In the genomic region with DNA sequence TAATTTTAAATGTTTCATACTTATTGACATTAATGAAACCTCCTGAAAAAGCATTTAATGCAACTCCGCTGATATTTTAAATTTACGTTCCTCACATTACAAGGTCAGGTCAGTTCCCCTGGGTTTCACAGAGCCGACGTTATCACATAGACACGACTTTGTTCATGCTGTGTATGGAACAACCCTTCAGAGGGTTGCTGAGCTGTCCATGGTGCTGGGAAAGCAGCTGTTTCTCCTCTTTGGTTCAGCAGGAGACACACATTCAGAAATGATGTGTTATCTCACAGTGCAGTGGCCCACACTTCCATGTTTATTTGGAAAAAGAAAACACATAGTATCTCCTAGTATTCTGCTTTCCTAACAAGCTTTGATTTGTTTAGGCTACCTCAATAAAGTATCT, we compare ENCODE assay signal across 8 cellular contexts. TPM values are rescaled to one million over a fixed set of nuclear protein-coding genes. Genes with fewer than 3 reads are reported as not detected.
DNase-seq lines count a peak whose midpoint lies in the region; ATAC-seq and TF ChIP-seq lines count a peak whose summit lies in the region.

No MANE protein-coding gene starts in this region.

- no peaks in the 10 kb centered on the region for H3K36me3 Mint-ChIP-seq in activated CD4-positive, alpha-beta memory T cell treated with anti-CD3 and anti-CD28 coated beads for 36 hours

- 10 to 12% methylated on average over 5 of the region's 5 CpGs for WGBS in gastroesophageal sphincter (ENCODE audit: low coverage in 1 of 2), 2 donors

- no peaks in the 10 kb centered on the region for H3K27me3 ChIP-seq in gastroesophageal sphincter

- no peaks in the 10 kb centered on the region for H3K9me3 Mint-ChIP-seq in activated CD4-positive, alpha-beta memory T cell treated with anti-CD3 and anti-CD28 coated beads for 36 hours

- TF ChIP-seq EP300 in gastroesophageal sphincter (IDR thresholded peaks at IDR 0.05) = no peak

- intact Hi-C loops in activated CD4-positive, alpha-beta memory T cell treated with anti-CD3 and anti-CD28 coated beads for 36 hours (cut with micrococcal nuclease) = no loop called here

- H3K36me3 ChIP-seq in HEK293 (ENCODE audit: control insufficient read depth in 2 of 2, insufficient read depth in 1 of 2, low read length in 2 of 2) = no peaks in the 10 kb centered on the region
- H3K36me3 ChIP-seq in gastroesophageal sphincter = no peaks in the 10 kb centered on the region

- ATAC-seq in gastroesophageal sphincter = no peak

- no peaks in the 10 kb centered on the region for H3K4me1 Mint-ChIP-seq in activated CD4-positive, alpha-beta memory T cell treated with anti-CD3 and anti-CD28 coated beads for 36 hours (ENCODE audit: low read depth)

- H3K9me3 ChIP-seq in HEK293 (ENCODE audit: control insufficient read depth, insufficient read depth, low read depth, low read length) (no peaks in the 10 kb centered on the region), gastroesophageal sphincter (no peaks in the 10 kb centered on the region)

- CTCF ChIA-PET in HEK293 (lab: Yijun Ruan, JAX) = interaction anchor here (0.5 kb wide), 1 partner anchor 124 kb away, joined by 3 read pairs; no protein-coding TSS in a partner anchor
- CTCF ChIA-PET in activated CD4-positive, alpha-beta memory T cell treated with anti-CD3 and anti-CD28 coated beads for 36 hours (lab: Charles Lee) = no interaction called here

- no peak overlapping the region for H3K27ac Mint-ChIP-seq in activated CD4-positive, alpha-beta memory T cell treated with anti-CD3 and anti-CD28 coated beads for 36 hours

- POLR2A ChIA-PET in HEK293 (lab: Yijun Ruan, JAX) = interaction anchor here (1.0 kb wide), 1 partner anchor 13 kb away, joined by 4 read pairs; no protein-coding TSS in a partner anchor
- POLR2A ChIA-PET in activated CD4-positive, alpha-beta memory T cell treated with anti-CD3 and anti-CD28 coated beads for 36 hours (lab: Charles Lee) = no interaction called here

- H3K4me3 ChIP-seq in HEK293 (ENCODE audit: low read depth, low read length) (no peak overlapping the region), gastroesophageal sphincter (no peak overlapping the region)

- no peak for TF ChIP-seq POLR2A in gastroesophageal sphincter (IDR thresholded peaks at IDR 0.05)

- H3K4me3 Mint-ChIP-seq in activated CD4-positive, alpha-beta memory T cell treated with anti-CD3 and anti-CD28 coated beads for 36 hours = no peak overlapping the region

- in situ Hi-C loops in ACHN (cut with HindIII; ENCODE audit: low pct_ligation_motif_present, low pct_unique_long_range_greater_than_20kb, low sequenced_read_pairs) = no loop called here

- no peaks in the 10 kb centered on the region for H3K27me3 Mint-ChIP-seq in activated CD4-positive, alpha-beta memory T cell treated with anti-CD3 and anti-CD28 coated beads for 36 hours

- TF ChIP-seq CTCF in HEK293 (tag by site-specific recombination; IDR thresholded peaks at IDR 0.05) (no peak), gastroesophageal sphincter (IDR thresholded peaks at IDR 0.05) (no peak)

- DNase-seq in ACHN (peak; percentile 37), iPS DF 19.7 (ENCODE audit: low read depth, low spot score) (peak; percentile 38), NCI-H1436 treated with DMSO at 0.1 percent for 48 hours (lab: John Stamatoyannopoulos, UW) (no peak), SW 1271 (lab: John Stamatoyannopoulos, UW) (no peak)
- peak; percentile 27 for DNase-seq in activated CD4-positive, alpha-beta memory T cell treated with anti-CD3 and anti-CD28 coated beads for 36 hours
- no peak for DNase-seq in activated CD4-positive, CD25-positive, alpha-beta regulatory T cell treated with anti-CD3 and anti-CD28 coated beads, Interleukin-2, amount 50 U/mL, for 72 hours

- H3K27ac ChIP-seq in HEK293 (ENCODE audit: extremely low read depth, low read depth, low read length) (no peak overlapping the region), gastroesophageal sphincter (no peak overlapping the region)

- H3K4me1 ChIP-seq in HEK293 (ENCODE audit: control insufficient read depth, insufficient read depth, low read length) (no peaks in the 10 kb centered on the region), gastroesophageal sphincter (peaks cover 0 to 8% (median 0%) of the 10 kb centered on the region in 3 donors)

TF ChIP-seq in HEK293, 187 proteins besides CTCF, POLR2A, EP300 and RAD21:
- TF ChIP-seq MYNN (tag by site-specific recombination; IDR thresholded peaks at IDR 0.05; ENCODE audit: borderline replicate concordance) (no peak), WT1 (tag by site-specific recombination; IDR thresholded peaks at IDR 0.05) (no peak), ZNF785 (tag by site-specific recombination; IDR thresholded peaks at IDR 0.05) (no peak), ZNF510 (tag by site-specific recombination; IDR thresholded peaks at IDR 0.05; ENCODE audit: insufficient replicate concordance) (no peak)
- TF ChIP-seq, protein P1, sequence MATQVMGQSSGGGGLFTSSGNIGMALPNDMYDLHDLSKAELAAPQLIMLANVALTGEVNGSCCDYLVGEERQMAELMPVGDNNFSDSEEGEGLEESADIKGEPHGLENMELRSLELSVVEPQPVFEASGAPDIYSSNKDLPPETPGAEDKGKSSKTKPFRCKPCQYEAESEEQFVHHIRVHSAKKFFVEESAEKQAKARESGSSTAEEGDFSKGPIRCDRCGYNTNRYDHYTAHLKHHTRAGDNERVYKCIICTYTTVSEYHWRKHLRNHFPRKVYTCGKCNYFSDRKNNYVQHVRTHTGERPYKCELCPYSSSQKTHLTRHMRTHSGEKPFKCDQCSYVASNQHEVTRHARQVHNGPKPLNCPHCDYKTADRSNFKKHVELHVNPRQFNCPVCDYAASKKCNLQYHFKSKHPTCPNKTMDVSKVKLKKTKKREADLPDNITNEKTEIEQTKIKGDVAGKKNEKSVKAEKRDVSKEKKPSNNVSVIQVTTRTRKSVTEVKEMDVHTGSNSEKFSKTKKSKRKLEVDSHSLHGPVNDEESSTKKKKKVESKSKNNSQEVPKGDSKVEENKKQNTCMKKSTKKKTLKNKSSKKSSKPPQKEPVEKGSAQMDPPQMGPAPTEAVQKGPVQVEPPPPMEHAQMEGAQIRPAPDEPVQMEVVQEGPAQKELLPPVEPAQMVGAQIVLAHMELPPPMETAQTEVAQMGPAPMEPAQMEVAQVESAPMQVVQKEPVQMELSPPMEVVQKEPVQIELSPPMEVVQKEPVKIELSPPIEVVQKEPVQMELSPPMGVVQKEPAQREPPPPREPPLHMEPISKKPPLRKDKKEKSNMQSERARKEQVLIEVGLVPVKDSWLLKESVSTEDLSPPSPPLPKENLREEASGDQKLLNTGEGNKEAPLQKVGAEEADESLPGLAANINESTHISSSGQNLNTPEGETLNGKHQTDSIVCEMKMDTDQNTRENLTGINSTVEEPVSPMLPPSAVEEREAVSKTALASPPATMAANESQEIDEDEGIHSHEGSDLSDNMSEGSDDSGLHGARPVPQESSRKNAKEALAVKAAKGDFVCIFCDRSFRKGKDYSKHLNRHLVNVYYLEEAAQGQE (tag by site-specific recombination; IDR thresholded peaks at IDR 0.05) = peak; percentile 94
- TF ChIP-seq, protein P2, sequence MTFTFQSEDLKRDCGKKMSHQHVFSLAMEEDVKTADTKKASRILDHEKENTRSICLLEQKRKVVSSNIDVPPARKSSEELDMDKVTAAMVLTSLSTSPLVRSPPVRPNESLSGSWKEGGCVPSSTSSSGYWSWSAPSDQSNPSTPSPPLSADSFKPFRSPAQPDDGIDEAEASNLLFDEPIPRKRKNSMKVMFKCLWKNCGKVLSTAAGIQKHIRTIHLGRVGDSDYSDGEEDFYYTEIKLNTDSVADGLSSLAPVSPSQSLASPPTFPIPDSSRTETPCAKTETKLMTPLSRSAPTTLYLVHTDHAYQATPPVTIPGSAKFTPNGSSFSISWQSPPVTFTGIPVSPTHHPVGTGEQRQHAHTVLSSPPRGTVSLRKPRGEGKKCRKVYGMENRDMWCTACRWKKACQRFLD (tag by site-specific recombination; IDR thresholded peaks at IDR 0.05) = no peak
- TF ChIP-seq, protein P3, sequence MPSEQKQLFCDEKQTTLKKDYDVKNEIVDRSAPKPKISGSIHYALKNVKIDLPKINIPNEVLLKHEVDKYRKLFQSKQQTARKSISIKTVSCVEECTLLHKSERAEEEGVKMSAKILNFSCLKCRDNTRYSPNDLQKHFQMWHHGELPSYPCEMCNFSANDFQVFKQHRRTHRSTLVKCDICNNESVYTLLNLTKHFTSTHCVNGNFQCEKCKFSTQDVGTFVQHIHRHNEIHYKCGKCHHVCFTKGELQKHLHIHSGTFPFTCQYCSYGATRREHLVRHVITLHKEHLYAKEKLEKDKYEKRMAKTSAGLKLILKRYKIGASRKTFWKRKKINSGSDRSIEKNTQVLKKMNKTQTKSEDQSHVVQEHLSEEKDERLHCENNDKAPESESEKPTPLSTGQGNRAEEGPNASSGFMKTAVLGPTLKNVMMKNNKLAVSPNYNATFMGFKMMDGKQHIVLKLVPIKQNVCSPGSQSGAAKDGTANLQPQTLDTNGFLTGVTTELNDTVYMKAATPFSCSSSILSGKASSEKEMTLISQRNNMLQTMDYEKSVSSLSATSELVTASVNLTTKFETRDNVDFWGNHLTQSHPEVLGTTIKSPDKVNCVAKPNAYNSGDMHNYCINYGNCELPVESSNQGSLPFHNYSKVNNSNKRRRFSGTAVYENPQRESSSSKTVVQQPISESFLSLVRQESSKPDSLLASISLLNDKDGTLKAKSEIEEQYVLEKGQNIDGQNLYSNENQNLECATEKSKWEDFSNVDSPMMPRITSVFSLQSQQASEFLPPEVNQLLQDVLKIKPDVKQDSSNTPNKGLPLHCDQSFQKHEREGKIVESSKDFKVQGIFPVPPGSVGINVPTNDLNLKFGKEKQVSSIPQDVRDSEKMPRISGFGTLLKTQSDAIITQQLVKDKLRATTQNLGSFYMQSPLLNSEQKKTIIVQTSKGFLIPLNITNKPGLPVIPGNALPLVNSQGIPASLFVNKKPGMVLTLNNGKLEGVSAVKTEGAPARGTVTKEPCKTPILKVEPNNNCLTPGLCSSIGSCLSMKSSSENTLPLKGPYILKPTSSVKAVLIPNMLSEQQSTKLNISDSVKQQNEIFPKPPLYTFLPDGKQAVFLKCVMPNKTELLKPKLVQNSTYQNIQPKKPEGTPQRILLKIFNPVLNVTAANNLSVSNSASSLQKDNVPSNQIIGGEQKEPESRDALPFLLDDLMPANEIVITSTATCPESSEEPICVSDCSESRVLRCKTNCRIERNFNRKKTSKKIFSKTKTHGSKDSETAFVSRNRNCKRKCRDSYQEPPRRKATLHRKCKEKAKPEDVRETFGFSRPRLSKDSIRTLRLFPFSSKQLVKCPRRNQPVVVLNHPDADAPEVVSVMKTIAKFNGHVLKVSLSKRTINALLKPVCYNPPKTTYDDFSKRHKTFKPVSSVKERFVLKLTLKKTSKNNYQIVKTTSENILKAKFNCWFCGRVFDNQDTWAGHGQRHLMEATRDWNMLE (tag by site-specific recombination; conservative IDR thresholded peaks at IDR 0.05; ENCODE audit: low read depth) = no peak

RNA-seq across cellular contexts. Expression of a gene that starts 53.5 kb away (rescaled TPM):
- total RNA-seq in activated CD4-positive, alpha-beta memory T cell treated with anti-CD3 and anti-CD28 coated beads for 36 hours = 1 to 10 TPM; 1.0 to 1.1 TPM
- 1 to 10 TPM; 1.0 to 3.0 (median 2.3) TPM for total RNA-seq in gastroesophageal sphincter

Comparison
In these comparisons a context has a peak if more than half of its experiments do, and no peak if none do; other contexts are left out.
1. DNase-seq: peak in ACHN (single experiment), activated CD4-positive, alpha-beta memory T cell treated with anti-CD3 and anti-CD28 coated beads for 36 hours (single experiment) and iPS DF 19.7 (single experiment); none in NCI-H1436 treated with DMSO at 0.1 percent for 48 hours (single experiment), activated CD4-positive, CD25-positive, alpha-beta regulatory T cell treated with anti-CD3 and anti-CD28 coated beads, Interleukin-2, amount 50 U/mL, for 72 hours (single experiment) and SW 1271 (0 of 2).